ENCODE assay signal across 20 cellular contexts in genomic region chr15:29032229-29032625, GRCh38.
A peak's percentile ranks its signal among the peaks of the same experiment; 100 is the strongest.
DNase-seq lines count a peak whose midpoint lies in the region; ATAC-seq and TF ChIP-seq lines count a peak whose summit lies in the region.
"Had no signal": no experiment of that assay in that cellular context is flagged by ENCODE, and none has a peak within 500 bp of the region (broad histone marks: within the 10 kb centered on the region; RNA-seq: fewer than 3 reads in every experiment).

No MANE protein-coding gene starts in this region.

- no peak overlapping the region for H3K4me3 Mint-ChIP-seq in activated CD4-positive, alpha-beta T cell treated with anti-CD3 and anti-CD28 coated beads for 36 hours
- peak overlapping the region; percentile 2 for H3K4me3 Mint-ChIP-seq in CD4-positive, alpha-beta T cell
- peak overlapping the region; percentile 15 for H3K4me3 Mint-ChIP-seq in activated CD8-positive, alpha-beta T cell treated with anti-CD3 and anti-CD28 coated beads, Interleukin-2, amount 10 ng/mL, durations not matched to agents 7 days and 5 days
- H3K4me3 Mint-ChIP-seq in immature natural killer cell = peak overlapping the region; percentile 41 to 71 (median 67)
- no peak overlapping the region for H3K4me3 Mint-ChIP-seq in activated T-helper 2 cell treated with anti-CD3 and anti-CD28 coated beads, Interferon-gamma antibody, Interleukin-2, Interleukin-4, amounts not matched to agents 10 μg/mL and 5 μg/mL and 100 μg/mL, durations not matched to agents 14 hours and 24 hours and 36 hours (ENCODE audit: low read depth)

- no peaks in the 10 kb centered on the region for H3K27me3 ChIP-seq in CD4-positive, alpha-beta T cell (ENCODE audit: control insufficient read depth, insufficient read depth, low read length)
- no peaks in the 10 kb centered on the region for H3K27me3 ChIP-seq in right lobe of liver
- H3K27me3 ChIP-seq: Peyer's patch had no signal

- H3K27me3 Mint-ChIP-seq in activated CD4-positive, alpha-beta T cell treated with anti-CD3 and anti-CD28 coated beads for 36 hours = no peaks in the 10 kb centered on the region
- no peaks in the 10 kb centered on the region for H3K27me3 Mint-ChIP-seq in CD4-positive, alpha-beta T cell
- no peaks in the 10 kb centered on the region for H3K27me3 Mint-ChIP-seq in activated CD8-positive, alpha-beta T cell treated with anti-CD3 and anti-CD28 coated beads, Interleukin-2, amount 10 ng/mL, durations not matched to agents 7 days and 5 days (ENCODE audit: low read depth)
- H3K27me3 Mint-ChIP-seq in immature natural killer cell (ENCODE audit: low read depth in 3 of 3) = peaks cover 0 to 4% (median 4%) of the 10 kb centered on the region in 3 donors
- H3K27me3 Mint-ChIP-seq in activated T-helper 2 cell treated with anti-CD3 and anti-CD28 coated beads, Interferon-gamma antibody, Interleukin-2, Interleukin-4, amounts not matched to agents 10 μg/mL and 5 μg/mL and 100 μg/mL, durations not matched to agents 14 hours and 24 hours and 36 hours (ENCODE audit: low read depth) = no peaks in the 10 kb centered on the region
- H3K27me3 Mint-ChIP-seq: IgD-negative memory B cell had no signal

- H3K4me1 ChIP-seq in right lobe of liver = no peaks in the 10 kb centered on the region
- H3K4me1 ChIP-seq: Peyer's patch had no signal

- TF ChIP-seq POLR2A in right lobe of liver (IDR thresholded peaks at IDR 0.05) = no peak

- no peak for DNase-seq in activated CD4-positive, alpha-beta T cell treated with anti-CD3 and anti-CD28 coated beads for 36 hours
- DNase-seq in activated CD4-positive, alpha-beta T cell treated with anti-CD3 and anti-CD28 coated beads, Interleukin-2, amount 50 U/mL, for 1 hour = no peak
- DNase-seq in CD4-positive, alpha-beta T cell = no peak
- DNase-seq in activated CD8-positive, alpha-beta T cell treated with anti-CD3 and anti-CD28 coated beads, Interleukin-2, amount 10 ng/mL, durations not matched to agents 7 days and 5 days = no peak
- DNase-seq in immature natural killer cell (no peak), right lobe of liver (no peak)
- DNase-seq in activated T-helper 2 cell treated with anti-CD3 and anti-CD28 coated beads, Interferon-gamma antibody, Interleukin-2, Interleukin-4, amounts not matched to agents 10 μg/mL and 5 μg/mL and 100 μg/mL, durations not matched to agents 14 hours and 24 hours and 36 hours (ENCODE audit: low spot score) = no peak
- DNase-seq: 8988T, AML-193, C1 segment of cervical spinal cord, DMS79, MV-4-11, NCI-H1694, NCI-H2081, NCI-H2171 treated with DMSO at 0.1 percent for 48 hours, NCI-H524 treated with DMSO at 0.1 percent for 48 hours, NCI-H82, Peyer's patch had no signal

- peaks cover 5% of the 10 kb centered on the region for H3K9me3 Mint-ChIP-seq in activated CD4-positive, alpha-beta T cell treated with anti-CD3 and anti-CD28 coated beads for 36 hours (ENCODE audit: low read depth)
- peaks cover 2% of the 10 kb centered on the region for H3K9me3 Mint-ChIP-seq in CD4-positive, alpha-beta T cell
- H3K9me3 Mint-ChIP-seq in activated CD8-positive, alpha-beta T cell treated with anti-CD3 and anti-CD28 coated beads, Interleukin-2, amount 10 ng/mL, durations not matched to agents 7 days and 5 days (ENCODE audit: insufficient read depth) = peaks cover 4% of the 10 kb centered on the region
- H3K9me3 Mint-ChIP-seq in immature natural killer cell = peaks cover 0 to 4% (median 2%) of the 10 kb centered on the region in 6 donors
- peaks cover 12% of the 10 kb centered on the region for H3K9me3 Mint-ChIP-seq in activated T-helper 2 cell treated with anti-CD3 and anti-CD28 coated beads, Interferon-gamma antibody, Interleukin-2, Interleukin-4, amounts not matched to agents 10 μg/mL and 5 μg/mL and 100 μg/mL, durations not matched to agents 14 hours and 24 hours and 36 hours

- H3K27ac ChIP-seq in CD4-positive, alpha-beta T cell (ENCODE audit: low read depth, low read length) = no peak overlapping the region
- H3K27ac ChIP-seq in right lobe of liver = no peak overlapping the region
- H3K27ac ChIP-seq: Peyer's patch had no signal

- no peaks in the 10 kb centered on the region for H3K36me3 ChIP-seq in right lobe of liver
- H3K36me3 ChIP-seq: Peyer's patch had no signal

- ATAC-seq in activated CD4-positive, alpha-beta T cell treated with anti-CD3 and anti-CD28 coated beads for 36 hours = no peak
- ATAC-seq in CD4-positive, alpha-beta T cell (ENCODE audit: poor library complexity) = no peak
- ATAC-seq in activated CD8-positive, alpha-beta T cell treated with anti-CD3 and anti-CD28 coated beads, Interleukin-2, amount 10 ng/mL, durations not matched to agents 7 days and 5 days = no peak
- ATAC-seq in right lobe of liver (no peak), HG03571 (IDR thresholded peaks at IDR 0.05; ENCODE audit: unreplicated experiment) (no peak)

- peaks cover 10% of the 10 kb centered on the region for H3K36me3 Mint-ChIP-seq in activated CD4-positive, alpha-beta T cell treated with anti-CD3 and anti-CD28 coated beads for 36 hours (ENCODE audit: low read depth)
- H3K36me3 Mint-ChIP-seq in CD4-positive, alpha-beta T cell (ENCODE audit: low read depth) = peaks cover 19% of the 10 kb centered on the region
- H3K36me3 Mint-ChIP-seq in activated CD8-positive, alpha-beta T cell treated with anti-CD3 and anti-CD28 coated beads, Interleukin-2, amount 10 ng/mL, durations not matched to agents 7 days and 5 days (ENCODE audit: low read depth) = peaks cover 23% of the 10 kb centered on the region
- peaks cover 3 to 21% (median 4%) of the 10 kb centered on the region in 3 donors for H3K36me3 Mint-ChIP-seq in immature natural killer cell
- H3K36me3 Mint-ChIP-seq in activated T-helper 2 cell treated with anti-CD3 and anti-CD28 coated beads, Interferon-gamma antibody, Interleukin-2, Interleukin-4, amounts not matched to agents 10 μg/mL and 5 μg/mL and 100 μg/mL, durations not matched to agents 14 hours and 24 hours and 36 hours (ENCODE audit: low read depth) = no peaks in the 10 kb centered on the region
- H3K36me3 Mint-ChIP-seq: IgD-negative memory B cell had no signal

- no peak for TF ChIP-seq CTCF in CD4-positive, alpha-beta T cell (IDR thresholded peaks at IDR 0.05)
- TF ChIP-seq CTCF in right lobe of liver (IDR thresholded peaks at IDR 0.05) = no peak

- intact Hi-C loops in activated CD4-positive, alpha-beta T cell treated with anti-CD3 and anti-CD28 coated beads for 36 hours (cut with DNase I, micrococcal nuclease) = no loop called here
- intact Hi-C loops in CD4-positive, alpha-beta T cell (cut with DNase I, micrococcal nuclease) = no loop called here
- intact Hi-C loops in right lobe of liver (cut with DNase I) = no loop called here
- intact Hi-C loops in activated T-helper 2 cell treated with anti-CD3 and anti-CD28 coated beads, Interferon-gamma antibody, Interleukin-2, Interleukin-4, amounts not matched to agents 10 μg/mL and 5 μg/mL and 100 μg/mL, durations not matched to agents 14 hours and 24 hours and 36 hours (cut with micrococcal nuclease) = no loop called here

- CTCF ChIA-PET in activated CD4-positive, alpha-beta T cell treated with anti-CD3 and anti-CD28 coated beads for 36 hours (lab: Charles Lee) = no interaction called here
- CTCF ChIA-PET in CD4-positive, alpha-beta T cell (lab: Charles Lee) = no interaction called here
- CTCF ChIA-PET in activated CD8-positive, alpha-beta T cell treated with anti-CD3 and anti-CD28 coated beads, Interleukin-2, amount 10 ng/mL, durations not matched to agents 7 days and 5 days (lab: Charles Lee) = interaction anchor here (1.0 to 1.5 kb wide), 2 partner anchors 19 to 58 kb away, joined by 3 to 4 read pairs; no protein-coding TSS in a partner anchor

- no peak overlapping the region for H3K4me3 ChIP-seq in right lobe of liver
- H3K4me3 ChIP-seq: Peyer's patch had no signal

- no peaks in the 10 kb centered on the region for H3K9me3 ChIP-seq in CD4-positive, alpha-beta T cell (ENCODE audit: control insufficient read depth, low read length)
- H3K9me3 ChIP-seq in right lobe of liver = no peaks in the 10 kb centered on the region
- H3K9me3 ChIP-seq: Peyer's patch had no signal

- H3K4me1 Mint-ChIP-seq in activated CD4-positive, alpha-beta T cell treated with anti-CD3 and anti-CD28 coated beads for 36 hours = peaks cover 21% of the 10 kb centered on the region
- H3K4me1 Mint-ChIP-seq in CD4-positive, alpha-beta T cell (ENCODE audit: low read depth) = peaks cover 69% of the 10 kb centered on the region
- peaks cover 50% of the 10 kb centered on the region for H3K4me1 Mint-ChIP-seq in activated CD8-positive, alpha-beta T cell treated with anti-CD3 and anti-CD28 coated beads, Interleukin-2, amount 10 ng/mL, durations not matched to agents 7 days and 5 days (ENCODE audit: low read depth)
- peaks cover 85 to 88% of the 10 kb centered on the region in 2 donors for H3K4me1 Mint-ChIP-seq in immature natural killer cell
- peaks cover 7% of the 10 kb centered on the region for H3K4me1 Mint-ChIP-seq in activated T-helper 2 cell treated with anti-CD3 and anti-CD28 coated beads, Interferon-gamma antibody, Interleukin-2, Interleukin-4, amounts not matched to agents 10 μg/mL and 5 μg/mL and 100 μg/mL, durations not matched to agents 14 hours and 24 hours and 36 hours (ENCODE audit: low read depth)
- H3K4me1 Mint-ChIP-seq: IgD-negative memory B cell had no signal

- POLR2A ChIA-PET in activated CD4-positive, alpha-beta T cell treated with anti-CD3 and anti-CD28 coated beads for 36 hours (lab: Charles Lee) = no interaction called here
- POLR2A ChIA-PET in CD4-positive, alpha-beta T cell (lab: Charles Lee) = no interaction called here
- POLR2A ChIA-PET in activated CD8-positive, alpha-beta T cell treated with anti-CD3 and anti-CD28 coated beads, Interleukin-2, amount 10 ng/mL, durations not matched to agents 7 days and 5 days (lab: Charles Lee) = no interaction called here

- H3K27ac Mint-ChIP-seq in activated CD4-positive, alpha-beta T cell treated with anti-CD3 and anti-CD28 coated beads for 36 hours = peak overlapping the region; percentile 52
- no peak overlapping the region for H3K27ac Mint-ChIP-seq in CD4-positive, alpha-beta T cell
- peak overlapping the region; percentile 84 for H3K27ac Mint-ChIP-seq in activated CD8-positive, alpha-beta T cell treated with anti-CD3 and anti-CD28 coated beads, Interleukin-2, amount 10 ng/mL, durations not matched to agents 7 days and 5 days
- peak overlapping the region; percentile 85 to 96 (median 91) for H3K27ac Mint-ChIP-seq in immature natural killer cell
- H3K27ac Mint-ChIP-seq in activated T-helper 2 cell treated with anti-CD3 and anti-CD28 coated beads, Interferon-gamma antibody, Interleukin-2, Interleukin-4, amounts not matched to agents 10 μg/mL and 5 μg/mL and 100 μg/mL, durations not matched to agents 14 hours and 24 hours and 36 hours = no peak overlapping the region
- H3K27ac Mint-ChIP-seq: IgD-negative memory B cell had no signal

- 50% methylated on average over 2 of the region's 4 CpGs for WGBS in right lobe of liver (ENCODE audit: insufficient coverage, low coverage, low lambda C conversion rate, missing lambda C conversion rate)

Comparison
In these comparisons a context has a peak if more than half of its experiments do, and no peak if none do; other contexts are left out.
1. H3K27ac Mint-ChIP-seq: peak in activated CD4-positive, alpha-beta T cell treated with anti-CD3 and anti-CD28 coated beads for 36 hours (single experiment), activated CD8-positive, alpha-beta T cell treated with anti-CD3 and anti-CD28 coated beads, Interleukin-2, amount 10 ng/mL, durations not matched to agents 7 days and 5 days (single experiment) and immature natural killer cell (6 of 6); none in CD4-positive, alpha-beta T cell (single experiment) and activated T-helper 2 cell treated with anti-CD3 and anti-CD28 coated beads, Interferon-gamma antibody, Interleukin-2, Interleukin-4, amounts not matched to agents 10 μg/mL and 5 μg/mL and 100 μg/mL, durations not matched to agents 14 hours and 24 hours and 36 hours (single experiment).
2. H3K4me3 Mint-ChIP-seq: peak in CD4-positive, alpha-beta T cell (single experiment), activated CD8-positive, alpha-beta T cell treated with anti-CD3 and anti-CD28 coated beads, Interleukin-2, amount 10 ng/mL, durations not matched to agents 7 days and 5 days (single experiment) and immature natural killer cell (5 of 5); none in activated CD4-positive, alpha-beta T cell treated with anti-CD3 and anti-CD28 coated beads for 36 hours (single experiment) and activated T-helper 2 cell treated with anti-CD3 and anti-CD28 coated beads, Interferon-gamma antibody, Interleukin-2, Interleukin-4, amounts not matched to agents 10 μg/mL and 5 μg/mL and 100 μg/mL, durations not matched to agents 14 hours and 24 hours and 36 hours (single experiment).